In the genomic region with DNA sequence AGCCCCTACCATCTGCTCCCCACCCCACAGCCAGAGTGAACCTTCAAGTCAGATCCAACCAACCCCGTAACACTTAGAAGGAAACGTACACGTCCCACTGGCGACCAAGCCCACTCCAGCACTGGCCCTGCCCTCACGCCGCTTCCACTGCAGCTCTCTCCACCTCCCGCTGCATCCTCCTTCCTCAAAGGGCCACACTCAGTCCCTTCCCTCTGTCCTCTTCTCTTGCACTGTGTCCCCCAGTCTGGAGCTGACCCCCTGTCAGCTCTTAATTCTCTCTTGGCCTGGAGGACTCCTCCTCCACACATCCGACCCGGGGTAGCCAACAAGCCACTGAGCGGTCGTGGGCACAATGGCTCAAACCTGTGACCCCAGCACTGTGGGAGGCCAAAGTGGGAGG, we compare ENCODE assay signal across 24 cellular contexts.
A peak's percentile ranks its signal among the peaks of the same experiment; 100 is the strongest.
DNase-seq lines count a peak whose midpoint lies in the region; ATAC-seq, FAIRE-seq and TF ChIP-seq lines count a peak whose summit lies in the region.
"Had no signal": no experiment of that assay in that cellular context is flagged by ENCODE, and none has a peak within 500 bp of the region (broad histone marks: within the 10 kb centered on the region; RNA-seq: fewer than 3 reads in every experiment).

No MANE protein-coding gene starts in this region.

- BruUV-seq in K562 (replicated peaks; lab: Mats Ljungman, UMichigan), result no TSS peak

- H3K9me3 ChIP-seq in T-helper 17 cell (ENCODE audit: control insufficient read depth, low read length, poor library complexity, severe bottlenecking) (no peaks in the 10 kb centered on the region), K562 (replicated peaks; ENCODE audit: control insufficient read depth, insufficient read depth, low read depth, low read length) (no peaks in the 10 kb centered on the region)
- H3K9me3 ChIP-seq: Caco-2, HAP-1 had no signal

- no peak for TF ChIP-seq EP300 in K562 (IDR thresholded peaks at IDR 0.05; ENCODE audit: low read length)

- FAIRE-seq in K562 (lab: Jason Lieb, UNC), result no peak
- FAIRE-seq: A204.1, G401.6 had no signal

- DNase-seq in T-helper 17 cell (no peak), K562 (ENCODE audit: extremely low read depth in 1 of 4, low spot score in 3 of 4) (no peak), nephron progenitor cell (no peak), sciatic nerve (ENCODE audit: low spot score) (peak; percentile 41), SKM-1 treated with dmso at 0.1 percent for 144 hours (lab: John Stamatoyannopoulos, UW; ENCODE audit: unreplicated experiment) (no peak), NCI-H2171 treated with DMSO at 0.1 percent for 48 hours (lab: John Stamatoyannopoulos, UW) (no peak)
- DNase-seq: AML-193; C1 segment of cervical spinal cord; CD4-positive, alpha-beta memory T cell; HFFc6; KG1; MM.1S; NCI-H2029; NCI-H446 treated with DMSO at 0.1 percent for 48 hours; NCI-H526; NCI-H82; NK-92 treated with Interleukin-12 subunit alpha and Interleukin-12 subunit beta, amount 100 ng/mL, for 24 hours; PC-3 had no signal

- WGBS in K562 (ENCODE audit: insufficient coverage, low coverage, missing lambda C conversion rate), result 69% methylated on average over 9 of the region's 11 CpGs

- no peak for TF ChIP-seq POLR2A in K562 (conservative IDR thresholded peaks at IDR 0.05)

- H3K36me3 ChIP-seq in K562 (ENCODE audit: control insufficient read depth, insufficient read depth, low read length), result no peaks in the 10 kb centered on the region
- H3K36me3 ChIP-seq: HAP-1 had no signal

- H3K27me3 ChIP-seq in K562 (ENCODE audit: control insufficient read depth in 2 of 2, insufficient read depth in 2 of 2, low read length in 2 of 2), result no peaks in the 10 kb centered on the region

- POLR2A ChIA-PET in K562 (lab: Yijun Ruan, JAX), result interaction anchor here (0.6 to 1.8 kb wide), 3 partner anchors 11 to 125 kb away, joined by 3 to 8 read pairs (median 4); no protein-coding TSS in a partner anchor

- ATAC-seq in T-helper 17 cell (no peak), K562 (no peak), sciatic nerve (no peak), GM18861 (IDR thresholded peaks at IDR 0.05; ENCODE audit: unreplicated experiment) (no peak)
- ATAC-seq: PC-3 had no signal

- H3K79me2 ChIP-seq in K562 (ENCODE audit: control insufficient read depth, insufficient read depth, low read length), result no peaks in the 10 kb centered on the region

- in situ Hi-C loops in K562 (cut with MboI), result no loop called here

- no peak overlapping the region for H2AFZ ChIP-seq in K562 (ENCODE audit: low read depth, low read length)

- H4K20me1 ChIP-seq in K562 (replicated peaks; ENCODE audit: control insufficient read depth, insufficient read depth, low read length), result no peaks in the 10 kb centered on the region

- H3K27me3 Mint-ChIP-seq in T-helper 17 cell, result peaks cover 9% of the 10 kb centered on the region
- peaks cover 3% of the 10 kb centered on the region for H3K27me3 Mint-ChIP-seq in nephron progenitor cell (ENCODE audit: low read depth, poor library complexity)
- H3K27me3 Mint-ChIP-seq: CD4-positive, alpha-beta memory T cell had no signal

- TF ChIP-seq RAD21 in K562 (CRISPR knock-in tag; conservative IDR thresholded peaks at IDR 0.05 in 1 of 2, IDR thresholded peaks at IDR 0.05 in 1 of 2), result no peak

- no peaks in the 10 kb centered on the region for H3K4me1 Mint-ChIP-seq in T-helper 17 cell
- peaks cover 34% of the 10 kb centered on the region for H3K4me1 Mint-ChIP-seq in nephron progenitor cell

- H3K36me3 Mint-ChIP-seq in T-helper 17 cell (ENCODE audit: low read depth) (peaks cover 2% of the 10 kb centered on the region), nephron progenitor cell (ENCODE audit: low read depth) (no peaks in the 10 kb centered on the region)
- H3K36me3 Mint-ChIP-seq: CD4-positive, alpha-beta memory T cell had no signal

- intact Hi-C loops in K562 (cut with micrococcal nuclease) (no loop called here), sciatic nerve (cut with DNase I) (no loop called here)

- no peak overlapping the region for H3K4me2 ChIP-seq in K562 (ENCODE audit: insufficient read depth, low read length)
- H3K4me2 ChIP-seq: GM23338 had no signal

- CTCF ChIA-PET in K562 (lab: Yijun Ruan, JAX; ENCODE audit: low intra/inter-chr PET ratio), result no interaction called here

- no peak overlapping the region for H3K27ac ChIP-seq in K562 (ENCODE audit: extremely low read depth, low read depth, low read length)

- H3K9me3 Mint-ChIP-seq in nephron progenitor cell, result no peaks in the 10 kb centered on the region
- H3K9me3 Mint-ChIP-seq: GM23338, HFFc6 had no signal

- peaks cover 9% of the 10 kb centered on the region for H3K9me1 ChIP-seq in K562 (ENCODE audit: control insufficient read depth, insufficient read depth, low read length)

- H3K4me1 ChIP-seq in K562 (replicated peaks in 1 of 2; ENCODE audit: control insufficient read depth in 2 of 2, insufficient read depth in 2 of 2, low read length in 2 of 2), result peaks cover 11 to 18% of the 10 kb centered on the region in 2 experiments; a peak in 4 of 5 replicates
- H3K4me1 ChIP-seq: HAP-1 had no signal

- H3K27ac Mint-ChIP-seq in T-helper 17 cell (peak overlapping the region; percentile 47), nephron progenitor cell (peak overlapping the region; percentile 64)
- H3K27ac Mint-ChIP-seq: CD4-positive, alpha-beta memory T cell; GM23338; HFFc6 had no signal

- no peak for TF ChIP-seq CTCF in K562 (IDR thresholded peaks at IDR 0.05 in 2 of 3, conservative IDR thresholded peaks at IDR 0.05 in 1 of 3; ENCODE audit: insufficient read depth in 2 of 3, low read depth in 1 of 3, low read length in 3 of 3)
- TF ChIP-seq CTCF in nephron progenitor cell (IDR thresholded peaks at IDR 0.05), result no peak

- H3K9ac ChIP-seq in K562 (ENCODE audit: insufficient read depth in 1 of 2, low read depth in 2 of 2, low read length in 2 of 2), result no peak overlapping the region

- H3K4me3 Mint-ChIP-seq in T-helper 17 cell, result no peak overlapping the region
- no peak overlapping the region for H3K4me3 Mint-ChIP-seq in nephron progenitor cell
- H3K4me3 Mint-ChIP-seq: CD4-positive, alpha-beta memory T cell; GM23338; HFFc6 had no signal

- no peak overlapping the region for H3K4me3 ChIP-seq in K562
- H3K4me3 ChIP-seq: GM23338, HAP-1 had no signal

TF ChIP-seq in K562, 482 proteins besides CTCF, POLR2A, EP300 and RAD21:
- peak; percentile 38; the same call in 1 of the 2 replicates for TF ChIP-seq ZNF316 (IDR thresholded peaks at IDR 0.05)
- no peak for TF ChIP-seq TEAD1 (CRISPR knock-in tag; IDR thresholded peaks at IDR 0.05)
- no peak for TF ChIP-seq ZNF695 (CRISPR knock-in tag; IDR thresholded peaks at IDR 0.05)
- TF ChIP-seq, protein P1, sequence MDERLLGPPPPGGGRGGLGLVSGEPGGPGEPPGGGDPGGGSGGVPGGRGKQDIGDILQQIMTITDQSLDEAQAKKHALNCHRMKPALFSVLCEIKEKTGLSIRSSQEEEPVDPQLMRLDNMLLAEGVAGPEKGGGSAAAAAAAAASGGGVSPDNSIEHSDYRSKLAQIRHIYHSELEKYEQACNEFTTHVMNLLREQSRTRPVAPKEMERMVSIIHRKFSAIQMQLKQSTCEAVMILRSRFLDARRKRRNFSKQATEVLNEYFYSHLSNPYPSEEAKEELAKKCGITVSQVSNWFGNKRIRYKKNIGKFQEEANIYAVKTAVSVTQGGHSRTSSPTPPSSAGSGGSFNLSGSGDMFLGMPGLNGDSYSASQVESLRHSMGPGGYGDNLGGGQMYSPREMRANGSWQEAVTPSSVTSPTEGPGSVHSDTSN (CRISPR knock-in tag; IDR thresholded peaks at IDR 0.05; ENCODE audit: low read depth), result no peak
- TF ChIP-seq, protein P1 (tag; conservative IDR thresholded peaks at IDR 0.05; ENCODE audit: low read depth), result no peak
- TF ChIP-seq ZNF165 (CRISPR knock-in tag; IDR thresholded peaks at IDR 0.05; ENCODE audit: borderline replicate concordance), result no peak
- TF ChIP-seq, protein P2, sequence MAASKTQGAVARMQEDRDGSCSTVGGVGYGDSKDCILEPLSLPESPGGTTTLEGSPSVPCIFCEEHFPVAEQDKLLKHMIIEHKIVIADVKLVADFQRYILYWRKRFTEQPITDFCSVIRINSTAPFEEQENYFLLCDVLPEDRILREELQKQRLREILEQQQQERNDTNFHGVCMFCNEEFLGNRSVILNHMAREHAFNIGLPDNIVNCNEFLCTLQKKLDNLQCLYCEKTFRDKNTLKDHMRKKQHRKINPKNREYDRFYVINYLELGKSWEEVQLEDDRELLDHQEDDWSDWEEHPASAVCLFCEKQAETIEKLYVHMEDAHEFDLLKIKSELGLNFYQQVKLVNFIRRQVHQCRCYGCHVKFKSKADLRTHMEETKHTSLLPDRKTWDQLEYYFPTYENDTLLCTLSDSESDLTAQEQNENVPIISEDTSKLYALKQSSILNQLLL (CRISPR knock-in tag; IDR thresholded peaks at IDR 0.05; ENCODE audit: borderline replicate concordance), result no peak
